Comparison of ENCODE assay signal across 1 cellular context in genomic region chr5:60820593-60821487, GRCh38.
TF ChIP-seq lines count a peak whose summit lies in the region.

No MANE protein-coding gene starts in this region.

TF ChIP-seq in K562, 482 proteins besides CTCF, POLR2A, EP300 and RAD21 (continued from another document and continues in another):
- TF ChIP-seq ZNF592 (IDR thresholded peaks at IDR 0.05) (peak; percentile 83), ZKSCAN8 (CRISPR knock-in tag; IDR thresholded peaks at IDR 0.05) (peak; percentile 81), FOSL1 (tag; conservative IDR thresholded peaks at IDR 0.05) (peak; percentile 37; the same call in 1 of the 2 replicates), EGR1 (conservative IDR thresholded peaks at IDR 0.05) (no peak), YY1 (IDR thresholded peaks at IDR 0.05; ENCODE audit: borderline replicate concordance in 1 of 3, control insufficient read depth in 1 of 3, extremely low read depth in 1 of 3, insufficient read depth in 3 of 3, insufficient read length in 1 of 3, insufficient replicate concordance in 2 of 3, low read depth in 1 of 3, low read length in 2 of 3) (no peak), ZNF395 (CRISPR knock-in tag; IDR thresholded peaks at IDR 0.05) (peak; percentile 80), MITF (IDR thresholded peaks at IDR 0.05) (0 out of 2 replicates have a peak, but pooled peaks have one; percentile 39), ZFP1 (CRISPR knock-in tag; IDR thresholded peaks at IDR 0.05) (no peak), ZNF24 (IDR thresholded peaks at IDR 0.05) (peak; percentile 65), ZNF12 (CRISPR knock-in tag; IDR thresholded peaks at IDR 0.05) (no peak), MEIS2 (IDR thresholded peaks at IDR 0.05; ENCODE audit: partially characterized antibody) (peak; percentile 93), PRDM10 (IDR thresholded peaks at IDR 0.05; ENCODE audit: partially characterized antibody) (peak; percentile 43), KAT8 (IDR thresholded peaks at IDR 0.05; ENCODE audit: low read depth) (no peak), ATF4 (CRISPR knock-in tag; IDR thresholded peaks at IDR 0.05) (0 out of 2 replicates have a peak, but pooled peaks have one; percentile 18), MBD2 (IDR thresholded peaks at IDR 0.05; ENCODE audit: borderline replicate concordance, low read depth) (peak; percentile 48; the same call in 1 of the 2 replicates), SMARCA4 (IDR thresholded peaks at IDR 0.05) (peak; percentile 95), ATF6 (CRISPR knock-in tag; IDR thresholded peaks at IDR 0.05) (peak; percentile 49; the same call in 1 of the 2 replicates), ZC3H4 (CRISPR knock-in tag; IDR thresholded peaks at IDR 0.05; ENCODE audit: borderline replicate concordance) (no peak), RBBP5 (IDR thresholded peaks at IDR 0.05; ENCODE audit: borderline replicate concordance, insufficient read depth, low read length, poor library complexity, severe bottlenecking) (peak; percentile 39), ZNF23 (CRISPR knock-in tag; IDR thresholded peaks at IDR 0.05) (no peak), RBM34 (IDR thresholded peaks at IDR 0.05; ENCODE audit: borderline replicate concordance, insufficient read depth, low read length) (no peak), MGA (IDR thresholded peaks at IDR 0.05) (peak; percentile 81), ETV6 (IDR thresholded peaks at IDR 0.05; ENCODE audit: borderline replicate concordance in 1 of 2, low read depth in 2 of 2, low read length in 1 of 2) (peak; percentile 97 to 99), ETV6 (CRISPR knock-in tag; IDR thresholded peaks at IDR 0.05; ENCODE audit: borderline replicate concordance) (0 out of 2 replicates have a peak, but pooled peaks have one; percentile 34), BRD4 (IDR thresholded peaks at IDR 0.05) (0 out of 2 replicates have a peak, but pooled peaks have one; percentile 16)
